In the genomic region with DNA sequence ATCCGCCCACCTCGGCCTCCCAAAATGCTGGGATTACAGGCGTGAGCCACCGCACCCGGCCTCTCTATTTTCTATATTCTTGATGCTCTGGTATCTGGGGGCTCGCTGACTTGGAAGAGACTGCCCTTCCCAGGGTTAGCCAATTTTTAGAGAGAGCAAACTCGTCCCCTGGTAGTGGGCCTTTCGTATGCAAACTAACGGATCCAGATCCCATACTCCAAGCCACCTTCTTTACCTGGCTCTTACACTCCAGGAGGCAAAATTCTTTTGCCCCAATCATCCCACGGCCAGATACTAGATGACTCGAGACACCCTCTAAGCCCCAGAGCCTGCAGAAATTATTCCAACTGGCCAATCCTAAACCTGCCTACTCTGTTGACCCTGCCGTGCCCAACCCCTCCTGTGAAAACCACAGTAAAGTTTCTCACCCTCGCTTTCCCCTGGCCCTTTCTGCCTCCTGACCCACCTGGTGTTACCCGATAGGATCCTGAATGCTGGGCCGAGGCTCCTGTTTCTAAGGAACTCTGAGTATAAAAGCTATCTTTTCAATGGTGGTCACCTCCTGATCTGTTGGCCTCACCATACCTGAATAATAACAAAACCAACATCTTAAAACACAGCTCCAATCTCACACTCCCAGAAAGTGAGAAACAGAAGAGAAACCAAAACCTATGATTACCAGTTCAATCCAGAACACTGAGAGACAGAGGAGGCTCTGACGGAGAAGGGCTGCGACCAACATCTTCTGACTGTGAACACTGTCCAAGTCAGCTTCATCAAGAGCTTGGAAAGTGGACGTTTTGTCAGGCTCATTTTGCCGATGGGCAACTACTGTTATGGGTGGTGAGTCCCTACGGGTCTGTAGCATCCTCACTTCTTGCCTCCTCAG, we compare ENCODE assay signal across 14 cellular contexts. TPM values are rescaled to one million over a fixed set of nuclear protein-coding genes. Genes with fewer than 3 reads are reported as not detected.
DNase-seq lines count a peak whose midpoint lies in the region; ATAC-seq, FAIRE-seq and TF ChIP-seq lines count a peak whose summit lies in the region.
"Had no signal": no experiment of that assay in that cellular context is flagged by ENCODE, and none has a peak within 500 bp of the region (broad histone marks: within the 10 kb centered on the region; RNA-seq: fewer than 3 reads in every experiment).

No MANE protein-coding gene starts in this region.

- H3K36me3 ChIP-seq in PC-3 (ENCODE audit: low read depth, low read length), result no peaks in the 10 kb centered on the region
- no peaks in the 10 kb centered on the region for H3K36me3 ChIP-seq in gastrocnemius medialis
- H3K36me3 ChIP-seq in BE2C, result no peaks in the 10 kb centered on the region
- H3K36me3 ChIP-seq: BLaER1 treated with 17β-estradiol and CSF1 and Interleukin-3, amounts not matched to agents 10 nM and 100 nM had no signal

- H2AFZ ChIP-seq in PC-3 (ENCODE audit: low read length), result no peak overlapping the region

- no peaks in the 10 kb centered on the region for H4K20me1 ChIP-seq in PC-3 (ENCODE audit: low read length)
- H4K20me1 ChIP-seq: BLaER1 treated with 17β-estradiol and CSF1 and Interleukin-3, amounts not matched to agents 10 nM and 100 nM had no signal

- no peak for TF ChIP-seq POLR2A in gastrocnemius medialis (IDR thresholded peaks at IDR 0.05)

- H3K9me3 ChIP-seq in PC-3 (ENCODE audit: low read length) (no peaks in the 10 kb centered on the region), gastrocnemius medialis (no peaks in the 10 kb centered on the region), BE2C (no peaks in the 10 kb centered on the region)

- in situ Hi-C loops in gastrocnemius medialis (cut with MboI; ENCODE audit: low sequenced_read_pairs in 4 of 4), result no loop called here

- no peaks in the 10 kb centered on the region for H3K9me2 ChIP-seq in PC-3 (replicated peaks; ENCODE audit: low read length)

- H3F3A ChIP-seq in PC-3 (ENCODE audit: low read length, unreplicated experiment), result no peaks in the 10 kb centered on the region

- no peaks in the 10 kb centered on the region for H3K36me3 Mint-ChIP-seq in central memory CD8-positive, alpha-beta T cell (ENCODE audit: insufficient read depth)

- POLR2A ChIA-PET in PC-3 (lab: Charles Lee; ENCODE audit: unreplicated experiment), result no interaction called here

- H3K27me3 ChIP-seq in PC-3 (ENCODE audit: low read length) (no peaks in the 10 kb centered on the region), gastrocnemius medialis (no peaks in the 10 kb centered on the region), BE2C (no peaks in the 10 kb centered on the region)
- H3K27me3 ChIP-seq: BLaER1 treated with 17β-estradiol and CSF1 and Interleukin-3, amounts not matched to agents 10 nM and 100 nM had no signal

- H3K9me3 Mint-ChIP-seq in central memory CD8-positive, alpha-beta T cell, result no peaks in the 10 kb centered on the region

- DNase-seq in GM18507 (ENCODE audit: extremely low spot score, insufficient read length, low read depth) (peak; percentile 54), PC-3 (no peak), gastrocnemius medialis (no peak), BE2C (no peak), NCI-H82 treated with DMSO at 0.1 percent for 48 hours (lab: John Stamatoyannopoulos, UW; ENCODE audit: unreplicated experiment) (no peak)
- DNase-seq in central memory CD8-positive, alpha-beta T cell (ENCODE audit: low spot score in 2 of 2), result no peak
- DNase-seq: anterior cingulate cortex, erythroblast, left colon, NCI-H2227 treated with DMSO at 0.1 percent for 48 hours, psoas muscle had no signal

- no peak overlapping the region for H3K9ac ChIP-seq in PC-3 (ENCODE audit: low read length)
- H3K9ac ChIP-seq: BLaER1 treated with 17β-estradiol and CSF1 and Interleukin-3, amounts not matched to agents 10 nM and 100 nM had no signal

- ATAC-seq in GM21447 (IDR thresholded peaks at IDR 0.05; ENCODE audit: unreplicated experiment), result peak; percentile 72
- ATAC-seq in HG03097 (IDR thresholded peaks at IDR 0.05; ENCODE audit: low FRiP score, unreplicated experiment), result peak; percentile 94
- ATAC-seq in central memory CD8-positive, alpha-beta T cell (replicated peaks; ENCODE audit: extremely low read depth, poor library complexity, severe bottlenecking), result no peak
- ATAC-seq in PC-3, result no peak
- no peak for ATAC-seq in gastrocnemius medialis
- ATAC-seq: left colon, psoas muscle had no signal

- CTCF ChIA-PET in PC-3 (lab: Charles Lee), result no interaction called here

- H3K27ac Mint-ChIP-seq in central memory CD8-positive, alpha-beta T cell (ENCODE audit: low read depth), result peak overlapping the region; percentile 77

- TF ChIP-seq CTCF in PC-3 (conservative IDR thresholded peaks at IDR 0.05; ENCODE audit: low read depth, low read length) (no peak), gastrocnemius medialis (IDR thresholded peaks at IDR 0.05 in 4 of 5, conservative IDR thresholded peaks at IDR 0.05 in 1 of 5) (no peak), BE2C (IDR thresholded peaks at IDR 0.05; ENCODE audit: low read depth, low read length) (no peak)

- peak; percentile 89 for FAIRE-seq in GM18507 (lab: Jason Lieb, UNC)

- H3K4me2 ChIP-seq in PC-3 (ENCODE audit: low read length), result no peak overlapping the region
- H3K4me2 ChIP-seq: BLaER1 treated with 17β-estradiol and CSF1 and Interleukin-3, amounts not matched to agents 10 nM and 100 nM had no signal

- no peak overlapping the region for H3K4me3 Mint-ChIP-seq in central memory CD8-positive, alpha-beta T cell

- intact Hi-C loops in PC-3 (cut with micrococcal nuclease) (no loop called here), gastrocnemius medialis (cut with DNase I; ENCODE audit: low total_unique reads) (no loop called here)

- no peak overlapping the region for H3K27ac ChIP-seq in PC-3 (ENCODE audit: low read length)
- no peak overlapping the region for H3K27ac ChIP-seq in gastrocnemius medialis
- H3K27ac ChIP-seq: BLaER1 treated with 17β-estradiol and CSF1 and Interleukin-3, amounts not matched to agents 10 nM and 100 nM; psoas muscle had no signal

- no peak overlapping the region for H3K4me3 ChIP-seq in PC-3 (ENCODE audit: low read length)
- no peak overlapping the region for H3K4me3 ChIP-seq in gastrocnemius medialis
- no peak overlapping the region for H3K4me3 ChIP-seq in BE2C (ENCODE audit: low read depth, low read length)
- H3K4me3 ChIP-seq: BLaER1 treated with 17β-estradiol and CSF1 and Interleukin-3, amounts not matched to agents 10 nM and 100 nM; psoas muscle had no signal

- H3K4me1 Mint-ChIP-seq in central memory CD8-positive, alpha-beta T cell, result no peaks in the 10 kb centered on the region

- H3K27me3 Mint-ChIP-seq in central memory CD8-positive, alpha-beta T cell, result peaks cover 19% of the 10 kb centered on the region

- 0 out of 2 replicates have a peak, but pooled peaks cover 5% of the 10 kb centered on the region for H3K4me1 ChIP-seq in PC-3 (ENCODE audit: insufficient read depth, low read length)
- H3K4me1 ChIP-seq in gastrocnemius medialis, result peaks cover 0 to 7% of the 10 kb centered on the region in 2 donors
- H3K4me1 ChIP-seq in BE2C, result no peaks in the 10 kb centered on the region
- H3K4me1 ChIP-seq: BLaER1 treated with 17β-estradiol and CSF1 and Interleukin-3, amounts not matched to agents 10 nM and 100 nM; psoas muscle had no signal

- BruUV-seq in PC-3 (replicated peaks; lab: Mats Ljungman, UMichigan), result no TSS peak

- no peaks in the 10 kb centered on the region for H3K79me2 ChIP-seq in PC-3 (ENCODE audit: low read length)

RNA-seq across cellular contexts. Expression of gene ZNF532, which starts 57.6 kb away (rescaled TPM):
- 47.3 and 62.6 TPM in 2 replicates for total RNA-seq in PC-3 (2014; rRNA removed)
- 100 to 1,000 TPM in 1 of 4 donors, 10 to 100 TPM in 3; 54.7 to 124 (median 91.2) TPM for total RNA-seq in gastrocnemius medialis
- polyA plus RNA-seq in BE2C (2012; ENCODE audit: insufficient read depth, insufficient read length, low read depth), result 64.5 TPM

Comparison
In these comparisons a context has a peak if more than half of its experiments do, and no peak if none do; other contexts are left out.
1. ATAC-seq: peak in GM21447 (single experiment) and HG03097 (single experiment); none in central memory CD8-positive, alpha-beta T cell (single experiment), PC-3 (single experiment) and gastrocnemius medialis (0 of 2).